ENCODE assay signal across 19 cellular contexts in the genomic region with DNA sequence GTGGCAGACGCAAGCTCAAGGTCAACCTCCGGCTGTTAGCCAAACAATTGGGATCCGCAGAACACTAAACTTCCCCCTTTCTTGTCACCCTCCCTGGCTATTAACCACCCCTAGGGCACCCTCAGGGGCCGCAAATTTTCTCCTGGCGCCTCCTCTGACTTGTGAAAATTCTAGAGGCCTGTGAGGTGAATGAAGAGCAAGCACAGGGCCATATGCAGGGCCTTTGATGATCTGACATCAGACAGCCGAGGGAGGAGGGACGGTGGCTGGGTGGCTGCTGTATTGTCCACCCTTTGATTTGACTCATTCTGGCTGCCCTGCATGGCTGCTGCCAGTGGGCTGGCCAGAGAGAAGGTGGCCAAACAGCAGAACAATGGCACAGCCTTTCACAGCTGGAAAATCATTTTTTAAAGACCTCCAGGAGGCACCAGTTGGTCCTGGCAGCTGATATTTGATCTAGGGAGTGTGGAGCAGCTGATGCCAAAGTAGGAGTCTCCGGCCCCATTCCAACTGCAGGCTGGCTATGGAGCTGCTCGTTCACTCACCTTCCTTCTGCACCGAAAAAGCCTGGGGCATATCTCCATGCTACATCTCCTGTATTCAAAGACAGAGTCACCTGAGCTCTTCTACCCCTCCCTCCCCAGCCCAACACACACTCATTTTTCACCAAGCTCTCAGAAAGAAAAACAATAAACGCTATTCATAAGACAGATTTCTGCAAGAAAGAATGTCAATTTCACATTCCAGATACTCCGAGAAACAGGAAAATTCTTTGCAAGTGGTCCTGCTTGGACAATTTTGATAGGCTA. TPM values are rescaled to one million over a fixed set of nuclear protein-coding genes. Genes with fewer than 3 reads are reported as not detected.
DNase-seq lines count a peak whose midpoint lies in the region; ATAC-seq and TF ChIP-seq lines count a peak whose summit lies in the region.
"Had no signal": no experiment of that assay in that cellular context is flagged by ENCODE, and none has a peak within 500 bp of the region (broad histone marks: within the 10 kb centered on the region; RNA-seq: fewer than 3 reads in every experiment).

No MANE protein-coding gene starts in this region.

- H3K79me1 ChIP-seq in mesendoderm (ENCODE audit: low read length), result no peaks in the 10 kb centered on the region

- peak overlapping the region; percentile 35 for H3K56ac ChIP-seq in mesendoderm (ENCODE audit: low read length)

- H3K4ac ChIP-seq in mesendoderm (ENCODE audit: low read depth, low read length), result no peak overlapping the region

- CTCF ChIA-PET in Panc1 (lab: Charles Lee), result no interaction called here

- peaks cover 13% of the 10 kb centered on the region for H3K4me1 Mint-ChIP-seq in GM23338
- H3K4me1 Mint-ChIP-seq in stimulated activated effector memory CD8-positive, alpha-beta T cell treated with anti-CD3 and anti-CD28 coated beads, Interleukin-12 subunit alpha, Interleukin-12 subunit beta, amount 100 ng/mL, for 72 hours, result peaks cover 5% of the 10 kb centered on the region
- peaks cover 9% of the 10 kb centered on the region for H3K4me1 Mint-ChIP-seq in activated naive CD8-positive, alpha-beta T cell treated with anti-CD3 and anti-CD28 coated beads, Interleukin-2, amount 50 U/mL, for 24 hours
- H3K4me1 Mint-ChIP-seq: nephron had no signal

- peaks cover 5% of the 10 kb centered on the region for H3K27me3 Mint-ChIP-seq in GM23338 (ENCODE audit: insufficient read depth, low read depth, poor library complexity)
- H3K27me3 Mint-ChIP-seq in activated naive CD8-positive, alpha-beta T cell treated with anti-CD3 and anti-CD28 coated beads, Interleukin-2, amount 50 U/mL, for 24 hours, result peaks cover 41% of the 10 kb centered on the region

- no peaks in the 10 kb centered on the region for H3K9me3 ChIP-seq in Panc1 (ENCODE audit: control insufficient read depth, insufficient read depth, low read depth, low read length)

- H3K27me3 ChIP-seq in GM23338 (ENCODE audit: insufficient read depth) (no peaks in the 10 kb centered on the region), Panc1 (ENCODE audit: control insufficient read depth, insufficient read depth, low read length) (peaks cover 3% of the 10 kb centered on the region; the same call in 1 of the 2 replicates), mesendoderm (ENCODE audit: insufficient read depth, low read length, poor library complexity) (peaks cover 2% of the 10 kb centered on the region)
- H3K27me3 ChIP-seq: cardiac muscle cell had no signal

- peak; percentile 72 for ATAC-seq in GM23338
- peak; percentile 45; the same call in 1 of the 2 replicates for ATAC-seq in Panc1
- no peak for ATAC-seq in stimulated activated effector memory CD8-positive, alpha-beta T cell treated with anti-CD3 and anti-CD28 coated beads, Interleukin-12 subunit alpha, Interleukin-12 subunit beta, amount 100 ng/mL, for 72 hours
- no peak for ATAC-seq in activated naive CD8-positive, alpha-beta T cell treated with anti-CD3 and anti-CD28 coated beads, Interleukin-2, amount 50 U/mL, for 24 hours
- no peak for ATAC-seq in GM19397 (IDR thresholded peaks at IDR 0.05; ENCODE audit: unreplicated experiment)

- POLR2A ChIA-PET in Panc1 (lab: Charles Lee), result no interaction called here

- H3K4me3 Mint-ChIP-seq in GM23338, result no peak overlapping the region
- H3K4me3 Mint-ChIP-seq in stimulated activated effector memory CD8-positive, alpha-beta T cell treated with anti-CD3 and anti-CD28 coated beads, Interleukin-12 subunit alpha, Interleukin-12 subunit beta, amount 100 ng/mL, for 72 hours, result no peak overlapping the region
- no peak overlapping the region for H3K4me3 Mint-ChIP-seq in activated naive CD8-positive, alpha-beta T cell treated with anti-CD3 and anti-CD28 coated beads, Interleukin-2, amount 50 U/mL, for 24 hours
- H3K4me3 Mint-ChIP-seq: activated naive CD8-positive, alpha-beta T cell treated with anti-CD3 and anti-CD28 coated beads for 36 hours; nephron had no signal

- H3K4me1 ChIP-seq in GM23338 (ENCODE audit: insufficient read depth) (0 out of 2 replicates have a peak, but pooled peaks cover 4% of the 10 kb centered on the region), Panc1 (ENCODE audit: control insufficient read depth, insufficient read depth, low read length) (no peaks in the 10 kb centered on the region), mesendoderm (ENCODE audit: control insufficient read depth, low read depth, low read length) (peaks cover 4% of the 10 kb centered on the region)

- no peak overlapping the region for H3K18ac ChIP-seq in mesendoderm (ENCODE audit: low read length)

- H2BK15ac ChIP-seq in mesendoderm (replicated peaks; ENCODE audit: low read depth), result no peak overlapping the region

- no peaks in the 10 kb centered on the region for H3F3A ChIP-seq in GM23338 (replicated peaks; ENCODE audit: low read depth)

- H3K4me2 ChIP-seq in GM23338, result peak overlapping the region; percentile 48; the same call in 1 of the 2 replicates
- no peak overlapping the region for H3K4me2 ChIP-seq in mesendoderm (ENCODE audit: low read length)

- H4K20me1 ChIP-seq in GM23338 (replicated peaks; ENCODE audit: insufficient read depth), result no peaks in the 10 kb centered on the region

- H3K4me3 ChIP-seq in GM23338, result no peak overlapping the region
- H3K4me3 ChIP-seq in Panc1 (ENCODE audit: low read depth in 2 of 2, low read length in 2 of 2), result no peak overlapping the region
- no peak overlapping the region for H3K4me3 ChIP-seq in mesendoderm (ENCODE audit: low read length)
- H3K4me3 ChIP-seq: cardiac muscle cell had no signal

- H3K9ac ChIP-seq in mesendoderm (ENCODE audit: low read length), result no peak overlapping the region

- H2AFZ ChIP-seq in GM23338, result peak overlapping the region; percentile 78

- no peaks in the 10 kb centered on the region for H3K9me3 Mint-ChIP-seq in GM23338
- H3K9me3 Mint-ChIP-seq in stimulated activated effector memory CD8-positive, alpha-beta T cell treated with anti-CD3 and anti-CD28 coated beads, Interleukin-12 subunit alpha, Interleukin-12 subunit beta, amount 100 ng/mL, for 72 hours, result peaks cover 3% of the 10 kb centered on the region
- peaks cover 4% of the 10 kb centered on the region for H3K9me3 Mint-ChIP-seq in activated naive CD8-positive, alpha-beta T cell treated with anti-CD3 and anti-CD28 coated beads, Interleukin-2, amount 50 U/mL, for 24 hours
- H3K9me3 Mint-ChIP-seq: nephron had no signal

- WGBS in mesendoderm (ENCODE audit: extremely low coverage, insufficient coverage, low lambda C conversion rate), result no CpG with 5 or more reads among the region's 12 CpGs

- H3K79me2 ChIP-seq in GM23338 (replicated peaks; ENCODE audit: insufficient read depth) (no peaks in the 10 kb centered on the region), mesendoderm (ENCODE audit: control insufficient read depth, insufficient read depth, low read length) (no peaks in the 10 kb centered on the region)

- no peak overlapping the region for H3K27ac Mint-ChIP-seq in GM23338
- no peak overlapping the region for H3K27ac Mint-ChIP-seq in stimulated activated effector memory CD8-positive, alpha-beta T cell treated with anti-CD3 and anti-CD28 coated beads, Interleukin-12 subunit alpha, Interleukin-12 subunit beta, amount 100 ng/mL, for 72 hours
- no peak overlapping the region for H3K27ac Mint-ChIP-seq in activated naive CD8-positive, alpha-beta T cell treated with anti-CD3 and anti-CD28 coated beads, Interleukin-2, amount 50 U/mL, for 24 hours
- H3K27ac Mint-ChIP-seq: activated naive CD8-positive, alpha-beta T cell treated with anti-CD3 and anti-CD28 coated beads for 36 hours; nephron had no signal

- H3K9me2 ChIP-seq in GM23338 (ENCODE audit: insufficient read depth), result no peaks in the 10 kb centered on the region

- intact Hi-C loops in Panc1 (cut with micrococcal nuclease; ENCODE audit: unreplicated experiment), result no loop called here

- H2AK5ac ChIP-seq in mesendoderm (ENCODE audit: low read length), result no peak overlapping the region

- H3K23ac ChIP-seq in mesendoderm (ENCODE audit: low read length), result no peak overlapping the region

- no TSS peak for BruUV-seq in Panc1 (replicated peaks; lab: Mats Ljungman, UMichigan)

- H2BK5ac ChIP-seq in mesendoderm (ENCODE audit: low read length), result no peak overlapping the region

- TF ChIP-seq CTCF in GM23338 (conservative IDR thresholded peaks at IDR 0.05; ENCODE audit: low read depth in 2 of 2) (no peak), Panc1 (IDR thresholded peaks at IDR 0.05) (no peak)

- no peaks in the 10 kb centered on the region for H3K36me3 ChIP-seq in GM23338 (ENCODE audit: insufficient read depth)
- no peaks in the 10 kb centered on the region for H3K36me3 ChIP-seq in Panc1 (ENCODE audit: control insufficient read depth, insufficient read depth, low read length)
- no peaks in the 10 kb centered on the region for H3K36me3 ChIP-seq in mesendoderm (ENCODE audit: control insufficient read depth, insufficient read depth, low read length)
- H3K36me3 ChIP-seq: cardiac muscle cell had no signal

- no peak overlapping the region for H4K5ac ChIP-seq in mesendoderm (ENCODE audit: low read length)

- in situ Hi-C loops in Panc1 (cut with HindIII; ENCODE audit: low pct_unique_long_range_greater_than_20kb, low sequenced_read_pairs), result no loop called here

- H3K27ac ChIP-seq in GM23338 (ENCODE audit: low read depth), result no peak overlapping the region
- H3K27ac ChIP-seq in Panc1 (ENCODE audit: low read length), result no peak overlapping the region
- H3K27ac ChIP-seq in mesendoderm (ENCODE audit: low read depth, low read length), result no peak overlapping the region
- H3K27ac ChIP-seq: cardiac muscle cell had no signal

- H2BK120ac ChIP-seq in mesendoderm (ENCODE audit: low read depth, low read length), result no peak overlapping the region

- H4K8ac ChIP-seq in mesendoderm (ENCODE audit: low read depth, low read length), result no peak overlapping the region

- DNase-seq in GM23338 (ENCODE audit: low spot score) (peak; percentile 18), NCI-H146 treated with DMSO at 0.1 percent for 48 hours (lab: John Stamatoyannopoulos, UW; ENCODE audit: unreplicated experiment) (peak; percentile 77), Panc1 (ENCODE audit: low read depth, low spot score) (no peak), mesendoderm (peak; percentile 62), dermis blood vessel endothelial cell (no peak)
- no peak for DNase-seq in stimulated activated effector memory CD8-positive, alpha-beta T cell treated with anti-CD3 and anti-CD28 coated beads, Interleukin-12 subunit alpha, Interleukin-12 subunit beta, amount 100 ng/mL, for 72 hours (ENCODE audit: low spot score in 2 of 2)
- no peak for DNase-seq in activated naive CD8-positive, alpha-beta T cell treated with anti-CD3 and anti-CD28 coated beads, Interleukin-2, amount 50 U/mL, for 24 hours
- DNase-seq: activated CD4-positive, alpha-beta T cell treated with anti-CD3 and anti-CD28 coated beads, Interleukin-2, amount 50 U/mL, for 1 hour; activated naive CD8-positive, alpha-beta T cell treated with anti-CD3 and anti-CD28 coated beads for 36 hours; activated T-cell treated with anti-CD3 and anti-CD28 coated beads, Interleukin-2, amount 50 U/mL, for 1 hour; effector memory CD4-positive, alpha-beta T cell; KBM-7; NCI-H226; OCI-M1 had no signal

- no peaks in the 10 kb centered on the region for H3K36me3 Mint-ChIP-seq in GM23338 (ENCODE audit: low read depth)
- H3K36me3 Mint-ChIP-seq in stimulated activated effector memory CD8-positive, alpha-beta T cell treated with anti-CD3 and anti-CD28 coated beads, Interleukin-12 subunit alpha, Interleukin-12 subunit beta, amount 100 ng/mL, for 72 hours, result no peaks in the 10 kb centered on the region
- no peaks in the 10 kb centered on the region for H3K36me3 Mint-ChIP-seq in activated naive CD8-positive, alpha-beta T cell treated with anti-CD3 and anti-CD28 coated beads, Interleukin-2, amount 50 U/mL, for 24 hours (ENCODE audit: low read depth)
- H3K36me3 Mint-ChIP-seq: activated naive CD8-positive, alpha-beta T cell treated with anti-CD3 and anti-CD28 coated beads for 36 hours had no signal

RNA-seq across cellular contexts. Expression of a gene that starts 44.9 kb away (rescaled TPM):
- total RNA-seq in GM23338 (2014; rRNA removed; shearing (Covaris generic)), result not detected in 2 replicates
- not detected in 2 replicates for polyA plus RNA-seq in GM23338 (2016; fragmentation: Nextera tagmentation; extraction: Ambion mirVana)
- total RNA-seq in Panc1 (2021; ENCODE audit: unreplicated experiment) (not detected), dermis blood vessel endothelial cell (not detected in 2 replicates)
- polyA plus RNA-seq in Panc1 (2012; ENCODE audit: insufficient read length), result not detected
- polyA plus RNA-seq in mesendoderm (2013, experiment 1 of 2), result 0.01 TPM
- 0.06 TPM for polyA plus RNA-seq in mesendoderm (2013, experiment 2 of 2)
- total RNA-seq: activated naive CD8-positive, alpha-beta T cell treated with anti-CD3 and anti-CD28 coated beads for 36 hours; cardiac muscle cell; lung microvascular endothelial cell; subcutaneous adipose tissue had no signal
- polyA plus RNA-seq: cardiac muscle cell had no signal

Comparison
In these comparisons a context has a peak if more than half of its experiments do, and no peak if none do; other contexts are left out.
1. ATAC-seq: peak in GM23338 (single experiment) and Panc1 (single experiment); none in stimulated activated effector memory CD8-positive, alpha-beta T cell treated with anti-CD3 and anti-CD28 coated beads, Interleukin-12 subunit alpha, Interleukin-12 subunit beta, amount 100 ng/mL, for 72 hours (single experiment), activated naive CD8-positive, alpha-beta T cell treated with anti-CD3 and anti-CD28 coated beads, Interleukin-2, amount 50 U/mL, for 24 hours (single experiment) and GM19397 (single experiment).
2. DNase-seq: peak in GM23338 (single experiment), NCI-H146 treated with DMSO at 0.1 percent for 48 hours (single experiment) and mesendoderm (single experiment); none in Panc1 (single experiment), stimulated activated effector memory CD8-positive, alpha-beta T cell treated with anti-CD3 and anti-CD28 coated beads, Interleukin-12 subunit alpha, Interleukin-12 subunit beta, amount 100 ng/mL, for 72 hours (0 of 2), activated naive CD8-positive, alpha-beta T cell treated with anti-CD3 and anti-CD28 coated beads, Interleukin-2, amount 50 U/mL, for 24 hours (single experiment) and dermis blood vessel endothelial cell (single experiment).